17 cellular contexts compared by ENCODE assay signal in genomic region chr14:63474844-63475243, GRCh38.
"Had no signal": no experiment of that assay in that cellular context is flagged by ENCODE, and none has a peak within 500 bp of the region (broad histone marks: within the 10 kb centered on the region; RNA-seq: fewer than 3 reads in every experiment).

No MANE protein-coding gene starts in this region.

- H3K36me3 ChIP-seq: left ventricle myocardium inferior, sigmoid colon, thoracic aorta had no signal

- H3K4me3 ChIP-seq: left ventricle myocardium inferior, sigmoid colon, thoracic aorta had no signal

- H3K27ac ChIP-seq: foreskin keratinocyte, left ventricle myocardium inferior, sigmoid colon, thoracic aorta had no signal

- H3K9me3 ChIP-seq: left ventricle myocardium inferior, sigmoid colon, thoracic aorta had no signal

- H3K27me3 Mint-ChIP-seq: activated CD8-positive, alpha-beta T cell treated with anti-CD3 and anti-CD28 coated beads for 36 hours; activated naive CD8-positive, alpha-beta T cell; dendritic cell treated with granulocyte-macrophage colony-stimulating factor and Interleukin-4, amounts not matched to agents 40 ng/mL and 50 ng/mL, for 4 days; naive thymus-derived CD4-positive, alpha-beta T cell; stimulated activated naive B cell treated with anti-CD40 and anti-IgM and Interleukin-4, amounts not matched to agents 10 μg/mL and 1 μg/mL and 100 μg/mL, for 72 hours had no signal

- H3K27ac Mint-ChIP-seq: activated CD8-positive, alpha-beta T cell treated with anti-CD3 and anti-CD28 coated beads for 36 hours; activated naive CD8-positive, alpha-beta T cell; activated T-helper 1 cell treated with anti-CD3 and anti-CD28 coated beads, Interleukin-12 subunit alpha, Interleukin-12 subunit beta, Interleukin-2, Interleukin-4 antibody, amounts not matched to agents 30 ng/mL and 10 ng/mL and 1 ng/mL, durations not matched to agents 14 hours and 24 hours and 36 hours; dendritic cell treated with granulocyte-macrophage colony-stimulating factor and Interleukin-4, amounts not matched to agents 40 ng/mL and 50 ng/mL, for 4 days; naive thymus-derived CD4-positive, alpha-beta T cell; stimulated activated naive B cell treated with anti-CD40 and anti-IgM and Interleukin-4, amounts not matched to agents 10 μg/mL and 1 μg/mL and 100 μg/mL, for 72 hours had no signal

- H3K27me3 ChIP-seq: foreskin keratinocyte, sigmoid colon had no signal

- H3K9me3 Mint-ChIP-seq: activated CD8-positive, alpha-beta T cell treated with anti-CD3 and anti-CD28 coated beads for 36 hours; activated T-helper 1 cell treated with anti-CD3 and anti-CD28 coated beads, Interleukin-12 subunit alpha, Interleukin-12 subunit beta, Interleukin-2, Interleukin-4 antibody, amounts not matched to agents 30 ng/mL and 10 ng/mL and 1 ng/mL, durations not matched to agents 14 hours and 24 hours and 36 hours; dendritic cell treated with granulocyte-macrophage colony-stimulating factor and Interleukin-4, amounts not matched to agents 40 ng/mL and 50 ng/mL, for 4 days; naive thymus-derived CD4-positive, alpha-beta T cell; stimulated activated naive B cell treated with anti-CD40 and anti-IgM and Interleukin-4, amounts not matched to agents 10 μg/mL and 1 μg/mL and 100 μg/mL, for 72 hours had no signal

- H3K4me3 Mint-ChIP-seq: activated CD8-positive, alpha-beta T cell treated with anti-CD3 and anti-CD28 coated beads for 36 hours; activated naive CD8-positive, alpha-beta T cell; activated T-helper 1 cell treated with anti-CD3 and anti-CD28 coated beads, Interleukin-12 subunit alpha, Interleukin-12 subunit beta, Interleukin-2, Interleukin-4 antibody, amounts not matched to agents 30 ng/mL and 10 ng/mL and 1 ng/mL, durations not matched to agents 14 hours and 24 hours and 36 hours; dendritic cell treated with granulocyte-macrophage colony-stimulating factor and Interleukin-4, amounts not matched to agents 40 ng/mL and 50 ng/mL, for 4 days; stimulated activated naive B cell treated with anti-CD40 and anti-IgM and Interleukin-4, amounts not matched to agents 10 μg/mL and 1 μg/mL and 100 μg/mL, for 72 hours had no signal

- DNase-seq: activated gamma-delta T cell treated with Interleukin-2 at 50 U/mL for 16 hours; amniotic stem cell; cerebellar nuclear complex; effector CD4-positive, alpha-beta T cell; foreskin keratinocyte; left ventricle myocardium inferior; naive thymus-derived CD4-positive, alpha-beta T cell; retina; sigmoid colon; stimulated activated CD4-positive, alpha-beta T cell treated with anti-CD3 and anti-CD28 coated beads, Interleukin-2, amount 100 ng/mL, for 48 hours; stimulated activated CD8-positive, alpha-beta memory T cell treated with anti-CD3 and anti-CD28 coated beads, Interleukin-4, amount 100 ng/mL, for 48 hours; stimulated activated naive B cell treated with anti-CD40 and anti-IgM and Interleukin-4, amounts not matched to agents 10 μg/mL and 1 μg/mL and 100 μg/mL, for 72 hours had no signal

- ATAC-seq: activated CD8-positive, alpha-beta T cell treated with anti-CD3 and anti-CD28 coated beads for 36 hours; foreskin keratinocyte; naive thymus-derived CD4-positive, alpha-beta T cell; stimulated activated naive B cell treated with anti-CD40 and anti-IgM and Interleukin-4, amounts not matched to agents 10 μg/mL and 1 μg/mL and 100 μg/mL, for 72 hours had no signal
